Comparison of ENCODE assay signal across 25 cellular contexts in the genomic region with DNA sequence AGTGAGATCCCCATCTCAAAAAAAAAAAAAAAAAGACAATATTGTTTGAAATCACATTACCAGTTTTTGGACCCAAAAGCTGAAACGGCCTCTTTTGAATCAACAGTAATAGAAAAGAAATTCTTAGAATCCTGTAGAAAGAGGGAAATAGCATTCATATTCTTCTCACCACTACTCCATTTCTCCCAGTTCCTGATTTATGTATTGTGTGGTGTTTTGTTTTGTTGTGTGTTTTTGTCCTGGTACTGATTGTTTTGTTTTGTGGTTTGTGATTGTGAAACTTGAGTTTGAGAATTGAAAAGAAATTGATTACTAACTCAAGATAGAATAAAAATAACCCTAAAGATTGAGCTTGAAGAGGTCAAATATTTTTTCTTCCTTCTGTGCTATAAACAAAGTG.
"Had no signal": no experiment of that assay in that cellular context is flagged by ENCODE, and none has a peak within 500 bp of the region (broad histone marks: within the 10 kb centered on the region; RNA-seq: fewer than 3 reads in every experiment).

No MANE protein-coding gene starts in this region.

- H3K36me3 ChIP-seq: MG63 had no signal

- H3K9me3 ChIP-seq: MG63, SK-N-SH had no signal

- DNase-seq: IMR-90, Karpas-422, KG1, MG63, NCI-H1092, NCI-H1105 treated with DMSO at 0.1 percent for 48 hours, NCI-H1417 treated with DMSO at 0.1 percent for 48 hours, NCI-H146, NCI-H1694 treated with DMSO at 0.1 percent for 48 hours, NCI-H1930, NCI-H2081, NCI-H2107, NCI-H2227 treated with DMSO at 0.1 percent for 48 hours, NCI-H446, NCI-H510A, NCI-H524 treated with DMSO at 0.1 percent for 48 hours, NCI-H69, NCI-H774, Right ventricle myocardium superior, RPMI8226, SK-N-SH, SW 1271, T-cell had no signal

- FAIRE-seq: HepG2, RCC 7860 had no signal

- H3K4me3 ChIP-seq: MG63 had no signal

- H3K4me2 ChIP-seq: SK-N-SH had no signal

- H3K27me3 ChIP-seq: MG63 had no signal

- ATAC-seq: HepG2, T-cell had no signal

- H3K9ac ChIP-seq: SK-N-SH had no signal
